10 cellular contexts compared by ENCODE assay signal in the genomic region with DNA sequence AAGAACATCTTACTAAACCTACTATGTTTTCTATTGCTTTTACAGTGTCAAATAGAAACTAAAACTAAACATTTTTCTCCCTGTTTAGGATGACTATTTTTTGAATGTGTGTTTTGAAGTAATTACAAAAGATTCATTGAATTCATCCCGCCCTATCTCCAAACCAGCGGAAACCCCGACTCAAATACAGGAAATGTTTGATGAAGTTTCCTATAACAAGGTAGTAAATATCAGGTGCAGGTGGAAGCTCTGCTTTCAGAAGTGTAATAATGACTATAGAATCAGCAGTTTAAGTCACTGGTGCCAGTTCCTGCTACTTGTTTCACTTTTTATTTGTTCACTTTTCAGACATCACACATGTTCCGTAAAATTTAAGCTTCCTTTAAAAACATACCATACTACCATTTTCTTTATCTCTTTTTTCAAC. TPM values are rescaled to one million over a fixed set of nuclear protein-coding genes. Genes with fewer than 3 reads are reported as not detected.
DNase-seq lines count a peak whose midpoint lies in the region; ATAC-seq and TF ChIP-seq lines count a peak whose summit lies in the region.
"Had no signal": no experiment of that assay in that cellular context is flagged by ENCODE, and none has a peak within 500 bp of the region (broad histone marks: within the 10 kb centered on the region; RNA-seq: fewer than 3 reads in every experiment).

No MANE protein-coding gene starts in this region.

- H3K36me3 Mint-ChIP-seq in CD8-positive, alpha-beta memory T cell: peaks cover 10 to 90% (median 46%) of the 10 kb centered on the region in 3 donors
- peaks cover 52% of the 10 kb centered on the region for H3K36me3 Mint-ChIP-seq in activated naive CD8-positive, alpha-beta T cell treated with anti-CD3 and anti-CD28 coated beads, Interleukin-2, amount 10 ng/mL, durations not matched to agents 7 days and 5 days

- ATAC-seq in GM21360 (IDR thresholded peaks at IDR 0.05; ENCODE audit: unreplicated experiment) (peak; percentile 66), HG03457 (IDR thresholded peaks at IDR 0.05; ENCODE audit: unreplicated experiment) (peak; percentile 55)
- ATAC-seq in activated naive CD8-positive, alpha-beta T cell treated with anti-CD3 and anti-CD28 coated beads, Interleukin-2, amount 10 ng/mL, durations not matched to agents 7 days and 5 days (ENCODE audit: low read depth): peak; percentile 80

- peaks cover 26% of the 10 kb centered on the region for H3K4me1 ChIP-seq in CD8-positive, alpha-beta memory T cell (ENCODE audit: insufficient read depth, low read length)

- peak in 2 of 5 donors; percentile 8 to 60 for DNase-seq in CD8-positive, alpha-beta memory T cell
- DNase-seq in activated naive CD8-positive, alpha-beta T cell treated with anti-CD3 and anti-CD28 coated beads, Interleukin-2, amount 10 ng/mL, durations not matched to agents 7 days and 5 days: no peak
- DNase-seq in cerebellar cortex (ENCODE audit: low spot score): no peak
- DNase-seq in NCI-H345 (lab: John Stamatoyannopoulos, UW): no peak
- no peak for DNase-seq in erythroblast (lab: John Stamatoyannopoulos, UW)
- DNase-seq in activated CD8-positive, alpha-beta memory T cell treated with anti-CD3 and anti-CD28 coated beads, Interleukin-2, amount 50 U/mL, for 48 hours: no peak
- DNase-seq: KG1, ovary had no signal

- H3K27me3 ChIP-seq in CD8-positive, alpha-beta memory T cell (ENCODE audit: insufficient read depth, low read length, poor library complexity, severe bottlenecking): no peaks in the 10 kb centered on the region
- H3K27me3 ChIP-seq: ovary had no signal

- peak overlapping the region; percentile 25 for H3K4me3 ChIP-seq in CD8-positive, alpha-beta memory T cell (ENCODE audit: low read length)
- H3K4me3 ChIP-seq: ovary had no signal

- no peaks in the 10 kb centered on the region for H3K9me3 Mint-ChIP-seq in CD8-positive, alpha-beta memory T cell
- H3K9me3 Mint-ChIP-seq in activated naive CD8-positive, alpha-beta T cell treated with anti-CD3 and anti-CD28 coated beads, Interleukin-2, amount 10 ng/mL, durations not matched to agents 7 days and 5 days: no peaks in the 10 kb centered on the region

- peak overlapping the region; percentile 35 to 77 (median 75) for H3K4me3 Mint-ChIP-seq in CD8-positive, alpha-beta memory T cell
- H3K4me3 Mint-ChIP-seq in activated naive CD8-positive, alpha-beta T cell treated with anti-CD3 and anti-CD28 coated beads, Interleukin-2, amount 10 ng/mL, durations not matched to agents 7 days and 5 days: peak overlapping the region; percentile 81

- H3K27ac Mint-ChIP-seq in CD8-positive, alpha-beta memory T cell: peak overlapping the region; percentile 58 to 96 (median 86)
- H3K27ac Mint-ChIP-seq in activated naive CD8-positive, alpha-beta T cell treated with anti-CD3 and anti-CD28 coated beads, Interleukin-2, amount 10 ng/mL, durations not matched to agents 7 days and 5 days: peak overlapping the region; percentile 92

- H3K27ac ChIP-seq in CD8-positive, alpha-beta memory T cell (ENCODE audit: low read depth, low read length): peak overlapping the region; percentile 5
- H3K27ac ChIP-seq: ovary had no signal

- peaks cover 38 to 60% (median 54%) of the 10 kb centered on the region in 3 donors for H3K4me1 Mint-ChIP-seq in CD8-positive, alpha-beta memory T cell
- H3K4me1 Mint-ChIP-seq in activated naive CD8-positive, alpha-beta T cell treated with anti-CD3 and anti-CD28 coated beads, Interleukin-2, amount 10 ng/mL, durations not matched to agents 7 days and 5 days: peaks cover 36% of the 10 kb centered on the region

- CTCF ChIA-PET in CD8-positive, alpha-beta memory T cell (lab: Charles Lee): interaction anchor here (2.9 kb wide), 1 partner anchor 27 kb away, joined by 9 read pairs; no protein-coding TSS in a partner anchor

- TF ChIP-seq POLR2A in erythroblast (IDR thresholded peaks at IDR 0.05; ENCODE audit: low read length): no peak

- no peaks in the 10 kb centered on the region for H3K27me3 Mint-ChIP-seq in CD8-positive, alpha-beta memory T cell
- H3K27me3 Mint-ChIP-seq in activated naive CD8-positive, alpha-beta T cell treated with anti-CD3 and anti-CD28 coated beads, Interleukin-2, amount 10 ng/mL, durations not matched to agents 7 days and 5 days: no peaks in the 10 kb centered on the region

- H3K36me3 ChIP-seq in CD8-positive, alpha-beta memory T cell (ENCODE audit: insufficient read depth, low read length): peaks cover 47% of the 10 kb centered on the region
- H3K36me3 ChIP-seq: ovary had no signal

- H3K9me3 ChIP-seq in CD8-positive, alpha-beta memory T cell (ENCODE audit: low read length): no peaks in the 10 kb centered on the region
- H3K9me3 ChIP-seq: ovary had no signal

- POLR2A ChIA-PET in CD8-positive, alpha-beta memory T cell (lab: Charles Lee): interaction anchor here (1.0 to 1.1 kb wide), 2 partner anchors 22 to 27 kb away, joined by 3 read pairs; no protein-coding TSS in a partner anchor
- POLR2A ChIA-PET in activated naive CD8-positive, alpha-beta T cell treated with anti-CD3 and anti-CD28 coated beads, Interleukin-2, amount 10 ng/mL, durations not matched to agents 7 days and 5 days (lab: Charles Lee): interaction anchor here (0.7 to 1.6 kb wide), 8 partner anchors 19 to 89 kb away, joined by 3 to 14 read pairs (median 4); partner anchors contain the start of genes ERAP1 and LNPEP

RNA-seq across cellular contexts. Expression of gene ERAP2, which starts 20.0 kb away (rescaled TPM):
- total RNA-seq in CD8-positive, alpha-beta memory T cell: 10 to 100 TPM; 37.0 to 41.4 TPM
- polyA plus RNA-seq in CD8-positive, alpha-beta memory T cell: 128 TPM
- 100 to 1,000 TPM; 107 to 110 TPM for total RNA-seq in activated naive CD8-positive, alpha-beta T cell treated with anti-CD3 and anti-CD28 coated beads, Interleukin-2, amount 10 ng/mL, durations not matched to agents 7 days and 5 days

RNA-seq across cellular contexts. Expression of gene LNPEP, which starts 39.6 kb away (rescaled TPM):
- 10 to 100 TPM; 37.6 to 40.5 TPM for total RNA-seq in CD8-positive, alpha-beta memory T cell
- 40.1 TPM for polyA plus RNA-seq in CD8-positive, alpha-beta memory T cell
- total RNA-seq in activated naive CD8-positive, alpha-beta T cell treated with anti-CD3 and anti-CD28 coated beads, Interleukin-2, amount 10 ng/mL, durations not matched to agents 7 days and 5 days: 100 to 1,000 TPM; 100 to 106 TPM
